In genomic region chr17:64129515-64129764, GRCh38 we compare ENCODE assay signal across 8 cellular contexts. TPM values are rescaled to one million over a fixed set of nuclear protein-coding genes. Genes with fewer than 3 reads are reported as not detected.
A peak's percentile ranks its signal among the peaks of the same experiment; 100 is the strongest.
DNase-seq lines count a peak whose midpoint lies in the region; ATAC-seq and TF ChIP-seq lines count a peak whose summit lies in the region.

No MANE protein-coding gene starts in this region.

- H3K27me3 Mint-ChIP-seq in T-helper 2 cell treated with Interferon-gamma antibody and Interleukin-4, amounts not matched to agents 5 μg/mL and 100 μg/mL, for 36 hours (ENCODE audit: low read depth), result no peaks in the 10 kb centered on the region
- H3K27me3 Mint-ChIP-seq in T-cell, result no peaks in the 10 kb centered on the region

- H3K9me3 Mint-ChIP-seq in T-helper 2 cell treated with Interferon-gamma antibody and Interleukin-4, amounts not matched to agents 5 μg/mL and 100 μg/mL, for 36 hours, result no peaks in the 10 kb centered on the region
- H3K9me3 Mint-ChIP-seq in T-cell, result no peaks in the 10 kb centered on the region

- H3K4me1 Mint-ChIP-seq in T-helper 2 cell treated with Interferon-gamma antibody and Interleukin-4, amounts not matched to agents 5 μg/mL and 100 μg/mL, for 36 hours (ENCODE audit: low read depth), result peaks cover 54% of the 10 kb centered on the region
- peaks cover 49 to 62% (median 52%) of the 10 kb centered on the region in 3 donors for H3K4me1 Mint-ChIP-seq in T-cell

- intact Hi-C loops in left ventricle myocardium inferior (cut with micrococcal nuclease), result no loop called here
- intact Hi-C loops in spleen (cut with DNase I; ENCODE audit: low total_unique reads), result no loop called here

- H3K4me3 ChIP-seq in left ventricle myocardium inferior, result peak overlapping the region; percentile 81
- H3K4me3 ChIP-seq in spleen, result peak overlapping the region; percentile 60 to 92 (median 72)

- POLR2A ChIA-PET in T-cell (lab: Charles Lee), result interaction anchor here (0.6 to 1.6 kb wide), 4 partner anchors 16 to 998 kb away, joined by 3 to 7 read pairs (median 4); no protein-coding TSS in a partner anchor

- H3K9me3 ChIP-seq in left ventricle myocardium inferior (replicated peaks) (no peaks in the 10 kb centered on the region), spleen (no peaks in the 10 kb centered on the region)

- ATAC-seq in T-cell (replicated peaks in 1 of 4), result peak in 1 of 4 experiments; percentile 18
- no peak for ATAC-seq in GM18861 (IDR thresholded peaks at IDR 0.05; ENCODE audit: unreplicated experiment)
- ATAC-seq in HG03460 (IDR thresholded peaks at IDR 0.05; ENCODE audit: unreplicated experiment), result no peak

- WGBS in spleen, 5 donors, result 0 to 1% (median 0%) methylated on average over 1 to 31 of the region's 31 CpGs

- peaks cover 40% of the 10 kb centered on the region for H3K36me3 Mint-ChIP-seq in T-helper 2 cell treated with Interferon-gamma antibody and Interleukin-4, amounts not matched to agents 5 μg/mL and 100 μg/mL, for 36 hours (ENCODE audit: low read depth)
- H3K36me3 Mint-ChIP-seq in T-cell, result peaks cover 14% of the 10 kb centered on the region

- no peak for TF ChIP-seq POLR2A in spleen (IDR thresholded peaks at IDR 0.05)

- no peaks in the 10 kb centered on the region for H3K27me3 ChIP-seq in left ventricle myocardium inferior (ENCODE audit: low read depth)
- no peaks in the 10 kb centered on the region for H3K27me3 ChIP-seq in spleen (replicated peaks in 1 of 7)

- TF ChIP-seq CTCF in left ventricle myocardium inferior (IDR thresholded peaks at IDR 0.05; ENCODE audit: borderline replicate concordance) (no peak), spleen (IDR thresholded peaks at IDR 0.05 in 8 of 11, conservative IDR thresholded peaks at IDR 0.05 in 3 of 11) (no peak)

- H3K36me3 ChIP-seq in left ventricle myocardium inferior (no peaks in the 10 kb centered on the region), spleen (no peaks in the 10 kb centered on the region)

- H3K4me3 Mint-ChIP-seq in T-helper 2 cell treated with Interferon-gamma antibody and Interleukin-4, amounts not matched to agents 5 μg/mL and 100 μg/mL, for 36 hours, result peak overlapping the region; percentile 97
- peak overlapping the region; percentile 88 to 94 (median 93) for H3K4me3 Mint-ChIP-seq in T-cell

- DNase-seq in T-helper 2 cell treated with Interferon-gamma antibody and Interleukin-4, amounts not matched to agents 5 μg/mL and 100 μg/mL, for 36 hours (ENCODE audit: low spot score), result no peak
- DNase-seq in T-helper 2 cell (no peak), T-cell (peak in 1 of 34 experiments; percentile 17), left ventricle myocardium inferior (no peak), spleen (no peak), SHP77 (lab: John Stamatoyannopoulos, UW) (no peak)

- CTCF ChIA-PET in T-cell (lab: Charles Lee), result interaction anchor here (1.0 to 1.5 kb wide), 3 partner anchors 66 to 653 kb away, joined by 3 to 4 read pairs (median 3); partner anchors contain the start of gene ACE (in 1 of the 2)

- peaks cover 46% of the 10 kb centered on the region for H3K4me1 ChIP-seq in left ventricle myocardium inferior
- H3K4me1 ChIP-seq in spleen, result peaks cover 18 to 78% (median 52%) of the 10 kb centered on the region in 6 donors

- H3K27ac ChIP-seq in left ventricle myocardium inferior (replicated peaks) (peak overlapping the region; percentile 97), spleen (peak overlapping the region; percentile 88 to 99 (median 97))

- H3K27ac Mint-ChIP-seq in T-helper 2 cell treated with Interferon-gamma antibody and Interleukin-4, amounts not matched to agents 5 μg/mL and 100 μg/mL, for 36 hours, result no peak overlapping the region
- peak overlapping the region in 1 of 2 donors; percentile 94 for H3K27ac Mint-ChIP-seq in T-cell

RNA-seq across cellular contexts. Expression of gene ERN1, which starts 0.5 kb away (rescaled TPM):
- total RNA-seq in T-cell (100 to 1,000 TPM in 3 of 5 donors, 10 to 100 TPM in 2; 71.2 to 146 (median 112) TPM), left ventricle myocardium inferior (9.3 TPM), spleen (10 to 100 TPM; 34.5 to 65.4 (median 47.2) TPM)
- polyA plus RNA-seq in spleen, result 1 to 10 TPM; 3.1 to 6.2 (median 3.7) TPM
